Comparison of ENCODE assay signal across 8 cellular contexts in genomic region chr4:77073981-77074865, GRCh38. TPM values are rescaled to one million over a fixed set of nuclear protein-coding genes. Genes with fewer than 3 reads are reported as not detected.
DNase-seq lines count a peak whose midpoint lies in the region; ATAC-seq, FAIRE-seq and TF ChIP-seq lines count a peak whose summit lies in the region.

No MANE protein-coding gene starts in this region.

- CTCF ChIA-PET in PC-9 (lab: Charles Lee), result no interaction called here

- no peaks in the 10 kb centered on the region for H3K9me2 ChIP-seq in PC-9 (ENCODE audit: insufficient read depth)

- POLR2A ChIA-PET in PC-9 (lab: Charles Lee; ENCODE audit: unreplicated experiment), result interaction anchor here (0.7 kb wide), 1 partner anchor 86 kb away, joined by 4 read pairs; no protein-coding TSS in a partner anchor

- ATAC-seq in gastroesophageal sphincter (no peak), GM21390 (IDR thresholded peaks at IDR 0.05; ENCODE audit: unreplicated experiment) (no peak), HG02938 (IDR thresholded peaks at IDR 0.05; ENCODE audit: unreplicated experiment) (no peak)

- H3K4me1 ChIP-seq in PC-9 (replicated peaks; ENCODE audit: insufficient read depth), result no peaks in the 10 kb centered on the region
- H3K4me1 ChIP-seq in gastroesophageal sphincter, result peaks cover 0 to 68% (median 2%) of the 10 kb centered on the region in 3 donors
- H3K4me1 ChIP-seq in skeletal muscle satellite cell (ENCODE audit: control insufficient read depth, insufficient read depth, low read length), result peaks cover 26% of the 10 kb centered on the region

- FAIRE-seq in GM12892 (lab: Jason Lieb, UNC), result no peak

- H3K9ac ChIP-seq in skeletal muscle satellite cell (ENCODE audit: low read depth, low read length), result peak overlapping the region; percentile 98

- peaks cover 53% of the 10 kb centered on the region for H3K79me2 ChIP-seq in PC-9 (ENCODE audit: low read depth)

- BruUV-seq in PC-9 (replicated peaks; lab: Mats Ljungman, UMichigan), result TSS peak; percentile 33

- intact Hi-C loops in PC-9 (cut with micrococcal nuclease; ENCODE audit: unreplicated experiment), result no loop called here

- H3K27me3 ChIP-seq in PC-9 (ENCODE audit: insufficient read depth, low read depth), result no peaks in the 10 kb centered on the region
- no peaks in the 10 kb centered on the region for H3K27me3 ChIP-seq in gastroesophageal sphincter
- no peaks in the 10 kb centered on the region for H3K27me3 ChIP-seq in skeletal muscle satellite cell (ENCODE audit: control insufficient read depth, insufficient read depth, low read length)

- H4K20me1 ChIP-seq in PC-9 (ENCODE audit: insufficient read depth), result peaks cover 10% of the 10 kb centered on the region; the same call in 1 of the 2 replicates

- DNase-seq in GM12892 (ENCODE audit: insufficient read length), result no peak
- no peak for DNase-seq in PC-9
- no peak for DNase-seq in stimulated activated CD4-positive, alpha-beta T cell treated with anti-CD3 and anti-CD28 coated beads, Interleukin-4, amount 100 ng/mL, for 1 hour
- no peak for DNase-seq in NOMO-1 (lab: John Stamatoyannopoulos, UW; ENCODE audit: unreplicated experiment in 2 of 2)

- H3F3A ChIP-seq in PC-9 (ENCODE audit: insufficient read depth, low read depth), result no peaks in the 10 kb centered on the region

- peak overlapping the region; percentile 79 for H3K4me2 ChIP-seq in PC-9
- peak overlapping the region; percentile 95 for H3K4me2 ChIP-seq in skeletal muscle satellite cell (ENCODE audit: low read length)

- H3K9me3 ChIP-seq in PC-9 (ENCODE audit: insufficient read depth, low read depth), result no peaks in the 10 kb centered on the region
- no peaks in the 10 kb centered on the region for H3K9me3 ChIP-seq in gastroesophageal sphincter
- no peaks in the 10 kb centered on the region for H3K9me3 ChIP-seq in skeletal muscle satellite cell (replicated peaks; ENCODE audit: low read length)

- H3K36me3 ChIP-seq in PC-9 (ENCODE audit: low read depth), result no peaks in the 10 kb centered on the region
- no peaks in the 10 kb centered on the region for H3K36me3 ChIP-seq in gastroesophageal sphincter
- H3K36me3 ChIP-seq in skeletal muscle satellite cell (ENCODE audit: insufficient read depth, low read length), result no peaks in the 10 kb centered on the region

- no peak for TF ChIP-seq CTCF in PC-9 (conservative IDR thresholded peaks at IDR 0.05)
- no peak for TF ChIP-seq CTCF in gastroesophageal sphincter (IDR thresholded peaks at IDR 0.05)

- no peak for TF ChIP-seq EP300 in gastroesophageal sphincter (IDR thresholded peaks at IDR 0.05)

- 0 to 3% methylated on average over 11 to 12 of the region's 12 CpGs for WGBS in gastroesophageal sphincter (ENCODE audit: low coverage in 1 of 2), 2 donors

- H3K27ac ChIP-seq in PC-9 (no peak overlapping the region), gastroesophageal sphincter (peak overlapping the region; percentile 98 to 100 (median 98))

- H3K4me3 ChIP-seq in PC-9 (peak overlapping the region; percentile 49), gastroesophageal sphincter (peak overlapping the region; percentile 84 to 95), skeletal muscle satellite cell (ENCODE audit: low read length) (peak overlapping the region; percentile 97)

- no peak overlapping the region for H2AFZ ChIP-seq in PC-9

- TF ChIP-seq POLR2A in GM12892 (IDR thresholded peaks at IDR 0.05; ENCODE audit: low read depth, low read length) (peak; percentile 12; the same call in 1 of the 2 replicates), gastroesophageal sphincter (IDR thresholded peaks at IDR 0.05) (no peak)

RNA-seq across cellular contexts. Expression of gene CCNI, which starts 1.6 kb away (rescaled TPM):
- 122 TPM for polyA plus RNA-seq in GM12892 (2012; ENCODE audit: missing spikeins)
- total RNA-seq in PC-9 (2021), result 155 and 238 TPM in 2 replicates
- total RNA-seq in gastroesophageal sphincter, result 100 to 1,000 TPM; 307 to 378 (median 358) TPM
- total RNA-seq in skeletal muscle satellite cell (2012; rRNA removed), result 94.6 TPM in 2 replicates
